Comparison of ENCODE assay signal across 8 cellular contexts in genomic region chr7:138979988-138980574, GRCh38. TPM values are rescaled to one million over a fixed set of nuclear protein-coding genes. Genes with fewer than 3 reads are reported as not detected.
DNase-seq lines count a peak whose midpoint lies in the region; FAIRE-seq and TF ChIP-seq lines count a peak whose summit lies in the region.

No MANE protein-coding gene starts in this region.

- DNase-seq in NCI-H82 (lab: John Stamatoyannopoulos, UW) (peak; percentile 16), NCI-H82 treated with DMSO at 0.1 percent for 48 hours (lab: John Stamatoyannopoulos, UW; ENCODE audit: unreplicated experiment) (no peak), WERI-Rb-1 (no peak), stomach (no peak), KG1 (lab: John Stamatoyannopoulos, UW) (no peak), GM12892 (ENCODE audit: insufficient read length) (no peak)
- DNase-seq in activated CD8-positive, alpha-beta memory T cell treated with anti-CD3 and anti-CD28 coated beads for 24 hours: no peak

- TF ChIP-seq POLR2A in stomach (IDR thresholded peaks at IDR 0.05) (no peak), GM12892 (IDR thresholded peaks at IDR 0.05; ENCODE audit: low read depth, low read length) (no peak)

- TF ChIP-seq EP300 in stomach (IDR thresholded peaks at IDR 0.05): no peak

- no peak for FAIRE-seq in GM12892 (lab: Jason Lieb, UNC)

- peaks cover 24% of the 10 kb centered on the region for H3K4me1 ChIP-seq in iPS-18a (ENCODE audit: control insufficient read depth, low read depth, low read length)
- peaks cover 10 to 25% (median 21%) of the 10 kb centered on the region in 4 donors for H3K4me1 ChIP-seq in stomach

- H3K27ac ChIP-seq in WERI-Rb-1 (no peak overlapping the region), iPS-18a (ENCODE audit: low read length) (no peak overlapping the region), stomach (peak overlapping the region in 2 of 5 donors; percentile 53 to 63)

- peak overlapping the region; percentile 89 for H3K9ac ChIP-seq in iPS-18a (ENCODE audit: low read length)

- H3K4me3 ChIP-seq in WERI-Rb-1 (ENCODE audit: low read depth, low read length): peak overlapping the region; percentile 90
- H3K4me3 ChIP-seq in iPS-18a (ENCODE audit: low read length): peak overlapping the region; percentile 89
- H3K4me3 ChIP-seq in stomach: peak overlapping the region; percentile 59 to 86 (median 64)

- no peaks in the 10 kb centered on the region for H3K9me3 ChIP-seq in WERI-Rb-1 (ENCODE audit: severe bottlenecking)
- H3K9me3 ChIP-seq in iPS-18a (ENCODE audit: control insufficient read depth, low read depth, low read length): no peaks in the 10 kb centered on the region
- H3K9me3 ChIP-seq in stomach: no peaks in the 10 kb centered on the region

- TF ChIP-seq CTCF in WERI-Rb-1 (IDR thresholded peaks at IDR 0.05; ENCODE audit: low read depth, low read length): no peak
- no peak for TF ChIP-seq CTCF in stomach (IDR thresholded peaks at IDR 0.05)

- 18 to 28% (median 24%) methylated on average over 9 of the region's 9 CpGs for WGBS in stomach, 5 donors

- no peaks in the 10 kb centered on the region for H3K27me3 ChIP-seq in WERI-Rb-1 (ENCODE audit: insufficient read depth, low read depth, severe bottlenecking)
- peaks cover 18% of the 10 kb centered on the region for H3K27me3 ChIP-seq in iPS-18a (ENCODE audit: control insufficient read depth, insufficient read depth, low read length)
- H3K27me3 ChIP-seq in stomach: peaks cover 0 to 20% (median 0%) of the 10 kb centered on the region in 3 donors

- H3K36me3 ChIP-seq in WERI-Rb-1: no peaks in the 10 kb centered on the region
- no peaks in the 10 kb centered on the region for H3K36me3 ChIP-seq in iPS-18a (ENCODE audit: control insufficient read depth, low read depth, low read length)
- H3K36me3 ChIP-seq in stomach: no peaks in the 10 kb centered on the region

- intact Hi-C loops in stomach (cut with DNase I; ENCODE audit: low total_unique reads): loop anchor here (10.0 kb wide), 1 partner anchor 95 kb away; no protein-coding TSS in a partner anchor

RNA-seq across cellular contexts. Expression of gene KIAA1549, which starts 1.1 kb away (rescaled TPM):
- total RNA-seq in stomach: 1 to 10 TPM in 4 of 5 donors, under 1 TPM in 1; 0.87 to 7.8 (median 3.1) TPM
- polyA plus RNA-seq in stomach: under 1 TPM; 0.15 to 0.56 (median 0.28) TPM
- 0.15 TPM for polyA plus RNA-seq in GM12892 (2012; ENCODE audit: missing spikeins)

RNA-seq across cellular contexts. Expression of gene ZC3HAV1L, which starts 55.8 kb away (rescaled TPM):
- total RNA-seq in stomach: 10 to 100 TPM in 4 of 5 donors, 1 to 10 TPM in 1; 4.7 to 31.9 (median 18.2) TPM
- 1 to 10 TPM in 1 of 3 donors, under 1 TPM in 2; 0.33 to 1.3 (median 0.76) TPM for polyA plus RNA-seq in stomach
- 14.2 TPM for polyA plus RNA-seq in GM12892 (2012; ENCODE audit: missing spikeins)
